Comparison of ENCODE assay signal across 17 cellular contexts in the genomic region with DNA sequence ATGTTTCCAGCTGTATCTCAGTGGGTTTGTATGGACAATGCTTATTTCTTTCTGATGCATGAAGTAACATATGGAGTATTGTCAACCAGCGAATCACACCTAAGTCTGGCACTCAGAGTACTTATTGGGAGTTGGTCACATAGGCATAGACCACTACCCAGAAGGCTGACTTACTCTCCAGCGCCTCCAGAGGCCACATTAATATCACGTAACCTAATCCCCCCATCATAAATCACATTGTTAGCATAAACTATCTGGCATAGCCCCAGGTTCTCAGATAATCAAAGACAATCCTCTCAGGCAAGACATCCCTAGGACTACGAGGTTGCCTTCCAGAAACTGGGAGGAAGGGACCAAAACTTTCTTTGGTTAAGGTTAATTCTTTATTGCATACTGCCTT.
DNase-seq lines count a peak whose midpoint lies in the region; ATAC-seq, FAIRE-seq and TF ChIP-seq lines count a peak whose summit lies in the region.
"Had no signal": no experiment of that assay in that cellular context is flagged by ENCODE, and none has a peak within 500 bp of the region (broad histone marks: within the 10 kb centered on the region; RNA-seq: fewer than 3 reads in every experiment).

No MANE protein-coding gene starts in this region.

- 28 to 56% (median 43%) methylated on average over 4 of the region's 4 CpGs for WGBS in small intestine, 3 donors

- H4K20me1 ChIP-seq in OCI-LY7 (ENCODE audit: insufficient read depth, low read length): no peaks in the 10 kb centered on the region

- H3K9me3 ChIP-seq in OCI-LY7 (ENCODE audit: low read length): no peaks in the 10 kb centered on the region
- no peaks in the 10 kb centered on the region for H3K9me3 ChIP-seq in small intestine (ENCODE audit: control insufficient read depth, low read depth)
- H3K9me3 ChIP-seq: Caco-2, MG63, tibial artery had no signal

- intact Hi-C loops in OCI-LY7 (cut with micrococcal nuclease; ENCODE audit: unreplicated experiment): no loop called here

- H3K27ac ChIP-seq in OCI-LY7 (ENCODE audit: low read depth, low read length, poor library complexity, severe bottlenecking): no peak overlapping the region
- H3K27ac ChIP-seq in small intestine (ENCODE audit: low read depth in 1 of 2, low read length in 1 of 2): no peak overlapping the region
- H3K27ac ChIP-seq: tibial artery had no signal

- no TSS peak for BruUV-seq in OCI-LY7 (replicated peaks; lab: Mats Ljungman, UMichigan)

- H3K27me3 ChIP-seq in small intestine (ENCODE audit: control insufficient read depth in 2 of 2, insufficient read depth in 2 of 2, low read length in 2 of 2): no peaks in the 10 kb centered on the region
- H3K27me3 ChIP-seq: MG63, tibial artery had no signal

- no peaks in the 10 kb centered on the region for H3K4me1 ChIP-seq in OCI-LY7 (ENCODE audit: insufficient read depth, low read length, poor library complexity, severe bottlenecking)
- no peaks in the 10 kb centered on the region for H3K4me1 ChIP-seq in small intestine (ENCODE audit: control insufficient read depth in 2 of 2, insufficient read depth in 1 of 2, low read depth in 1 of 2, low read length in 1 of 2)
- H3K4me1 ChIP-seq: Caco-2, tibial artery had no signal

- no peak overlapping the region for H3K27ac Mint-ChIP-seq in stimulated activated naive B cell treated with anti-CD40 and anti-IgM and Interleukin-4, amounts not matched to agents 10 μg/mL and 1 μg/mL and 100 μg/mL, for 72 hours

- H3K36me3 Mint-ChIP-seq in stimulated activated naive B cell treated with anti-CD40 and anti-IgM and Interleukin-4, amounts not matched to agents 10 μg/mL and 1 μg/mL and 100 μg/mL, for 72 hours: no peaks in the 10 kb centered on the region

- CTCF ChIA-PET in OCI-LY7 (lab: Charles Lee; ENCODE audit: unreplicated experiment): no interaction called here

- TF ChIP-seq CTCF in OCI-LY7 (conservative IDR thresholded peaks at IDR 0.05; ENCODE audit: low read length): peak; percentile 61

- POLR2A ChIA-PET in OCI-LY7 (lab: Charles Lee): no interaction called here

- H3K4me2 ChIP-seq in OCI-LY7 (ENCODE audit: low read length): no peak overlapping the region

- H3K4me3 ChIP-seq in OCI-LY7 (ENCODE audit: low read depth, low read length, poor library complexity, severe bottlenecking) (no peak overlapping the region), small intestine (ENCODE audit: low read depth in 1 of 2, low read length in 2 of 2) (no peak overlapping the region)
- H3K4me3 ChIP-seq: MG63, tibial artery had no signal

- peak; percentile 62 for ATAC-seq in HG02884 (IDR thresholded peaks at IDR 0.05; ENCODE audit: unreplicated experiment)
- ATAC-seq in stimulated activated naive B cell treated with anti-CD40 and anti-IgM and Interleukin-4, amounts not matched to agents 10 μg/mL and 1 μg/mL and 100 μg/mL, for 72 hours (replicated peaks): no peak

- no peaks in the 10 kb centered on the region for H3K9me3 Mint-ChIP-seq in stimulated activated naive B cell treated with anti-CD40 and anti-IgM and Interleukin-4, amounts not matched to agents 10 μg/mL and 1 μg/mL and 100 μg/mL, for 72 hours

- no peak overlapping the region for H3K4me3 Mint-ChIP-seq in stimulated activated naive B cell treated with anti-CD40 and anti-IgM and Interleukin-4, amounts not matched to agents 10 μg/mL and 1 μg/mL and 100 μg/mL, for 72 hours

- H3K27me3 Mint-ChIP-seq in stimulated activated naive B cell treated with anti-CD40 and anti-IgM and Interleukin-4, amounts not matched to agents 10 μg/mL and 1 μg/mL and 100 μg/mL, for 72 hours: no peaks in the 10 kb centered on the region

- H3K36me3 ChIP-seq in OCI-LY7 (ENCODE audit: insufficient read depth, low read length): no peaks in the 10 kb centered on the region
- H3K36me3 ChIP-seq in small intestine (ENCODE audit: control insufficient read depth in 2 of 2, insufficient read depth in 2 of 2, low read length in 2 of 2): no peaks in the 10 kb centered on the region
- H3K36me3 ChIP-seq: MG63, tibial artery had no signal

- H3K4me1 Mint-ChIP-seq in stimulated activated naive B cell treated with anti-CD40 and anti-IgM and Interleukin-4, amounts not matched to agents 10 μg/mL and 1 μg/mL and 100 μg/mL, for 72 hours: no peaks in the 10 kb centered on the region

- H2AFZ ChIP-seq in OCI-LY7 (ENCODE audit: low read length): no peak overlapping the region

- H3K79me2 ChIP-seq in OCI-LY7 (ENCODE audit: insufficient read depth, low read depth, low read length): no peaks in the 10 kb centered on the region

- peak; percentile 4 for DNase-seq in NCI-H1694 treated with DMSO at 0.1 percent for 48 hours (lab: John Stamatoyannopoulos, UW)
- DNase-seq in NCI-H1694 (lab: John Stamatoyannopoulos, UW): no peak
- DNase-seq in OCI-LY7 (ENCODE audit: low spot score): peak; percentile 4
- peak; percentile 22 for DNase-seq in left kidney (ENCODE audit: low read depth, low spot score)
- DNase-seq in stimulated activated naive B cell treated with anti-CD40 and anti-IgM and Interleukin-4, amounts not matched to agents 10 μg/mL and 1 μg/mL and 100 μg/mL, for 72 hours: no peak
- no peak for DNase-seq in activated gamma-delta T cell treated with Interleukin-2 at 50 U/mL for 16 hours
- DNase-seq in small intestine: no peak
- DNase-seq: activated gamma-delta T cell; kidney; MG63; Right ventricle myocardium superior; stimulated activated CD8-positive, alpha-beta memory T cell treated with anti-CD3 and anti-CD28 coated beads, Interleukin-4, amount 100 ng/mL, for 48 hours; tibial artery had no signal

- FAIRE-seq in small intestine (lab: Jason Lieb, UNC): no peak
- FAIRE-seq: A204.1, bronchial epithelial cell, kidney had no signal

- H3K9me2 ChIP-seq in OCI-LY7 (ENCODE audit: insufficient read depth, low read length): no peaks in the 10 kb centered on the region

Comparison
In these comparisons a context has a peak if more than half of its experiments do, and no peak if none do; other contexts are left out.
1. DNase-seq: peak in NCI-H1694 treated with DMSO at 0.1 percent for 48 hours (single experiment), OCI-LY7 (single experiment) and left kidney (single experiment); none in NCI-H1694 (single experiment), stimulated activated naive B cell treated with anti-CD40 and anti-IgM and Interleukin-4, amounts not matched to agents 10 μg/mL and 1 μg/mL and 100 μg/mL, for 72 hours (single experiment), activated gamma-delta T cell treated with Interleukin-2 at 50 U/mL for 16 hours (single experiment) and small intestine (single experiment).